In genomic region chr2:118568682-118569081, GRCh38 we compare ENCODE assay signal across 1 cellular context.
TF ChIP-seq lines count a peak whose summit lies in the region.

No MANE protein-coding gene starts in this region.

TF ChIP-seq in GM23338, 12 proteins besides CTCF, POLR2A, EP300 and RAD21 (continued from another document):
- TF ChIP-seq ZNF462 (CRISPR knock-in tag; IDR thresholded peaks at IDR 0.05) = no peak
- TF ChIP-seq ZNF114 (CRISPR knock-in tag; IDR thresholded peaks at IDR 0.05) = no peak
- no peak for TF ChIP-seq ZNF331 (CRISPR knock-in tag; IDR thresholded peaks at IDR 0.05; ENCODE audit: low read depth)
